ENCODE assay signal across 7 cellular contexts in the genomic region with DNA sequence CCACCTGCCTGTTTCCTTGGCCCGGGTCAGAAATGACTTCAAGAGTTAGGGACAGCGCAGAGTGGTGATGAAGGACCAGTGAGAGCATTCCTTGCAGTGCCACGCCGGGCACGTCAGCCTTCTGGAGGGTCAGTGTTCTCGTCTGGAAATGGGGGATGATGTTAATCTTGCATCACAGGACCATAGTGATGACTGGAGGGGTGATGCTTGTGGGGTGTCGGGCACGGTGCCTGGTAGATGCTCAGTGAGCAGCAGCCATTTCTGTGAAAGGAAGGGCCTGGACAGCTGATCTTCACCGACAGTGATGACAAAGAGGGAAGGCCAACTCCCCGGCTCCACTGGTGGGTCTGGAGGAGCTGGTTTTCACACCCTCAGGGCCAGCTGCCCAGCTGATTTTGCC.
"Had no signal": no experiment of that assay in that cellular context is flagged by ENCODE, and none has a peak within 500 bp of the region (broad histone marks: within the 10 kb centered on the region; RNA-seq: fewer than 3 reads in every experiment).

No MANE protein-coding gene starts in this region.

- ATAC-seq: HCT116, HepG2 had no signal

- H3K4me3 Mint-ChIP-seq: HFFc6 had no signal

- H3K27ac Mint-ChIP-seq: HFFc6, IgD-negative memory B cell had no signal

- DNase-seq: GM23248, GOT3, H7, HFFc6 had no signal

- H3K9me3 Mint-ChIP-seq: HFFc6 had no signal
